In the genomic region with DNA sequence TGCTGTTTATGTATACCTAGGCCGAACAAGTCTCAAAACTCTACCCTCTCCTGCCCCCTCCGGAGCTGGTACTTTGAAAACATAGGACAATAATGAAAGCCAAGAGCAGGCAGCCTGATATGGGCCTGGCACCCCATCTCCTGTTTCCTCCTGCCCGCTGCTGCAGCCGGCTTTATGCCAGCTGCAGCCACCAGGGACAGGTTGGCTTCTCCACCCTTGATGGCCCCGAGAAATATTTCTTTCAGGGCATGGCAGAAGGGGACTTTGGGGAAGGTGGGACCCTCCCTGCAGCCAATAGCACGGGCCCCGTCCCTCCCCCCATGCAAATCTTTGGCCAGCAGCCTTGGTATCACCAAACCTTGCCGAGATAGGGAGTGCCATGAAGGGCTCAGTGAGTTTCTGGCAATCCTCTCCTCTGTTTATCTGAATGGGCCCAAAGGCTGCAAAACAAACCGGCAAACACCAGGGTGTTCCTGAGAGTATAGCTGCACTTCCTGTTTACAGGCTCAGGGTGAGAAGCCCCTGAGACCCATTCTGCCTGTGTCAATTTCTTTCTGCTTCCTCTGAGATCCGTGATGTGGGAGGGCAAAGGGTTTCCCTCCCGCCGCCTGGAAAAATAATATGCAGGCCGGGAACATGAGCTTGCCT, we compare ENCODE assay signal across 8 cellular contexts.
DNase-seq lines count a peak whose midpoint lies in the region; ATAC-seq and TF ChIP-seq lines count a peak whose summit lies in the region.

No MANE protein-coding gene starts in this region.

- TF ChIP-seq CTCF in breast epithelium (IDR thresholded peaks at IDR 0.05): peak in 1 of 3 donors; percentile 18
- TF ChIP-seq CTCF in MCF 10A (IDR thresholded peaks at IDR 0.05; ENCODE audit: unreplicated experiment): no peak
- TF ChIP-seq CTCF in OCI-LY1 (IDR thresholded peaks at IDR 0.05; ENCODE audit: low read length): peak; percentile 31; the same call in 1 of the 2 replicates
- no peak for TF ChIP-seq CTCF in uterus (IDR thresholded peaks at IDR 0.05)

- intact Hi-C loops in breast epithelium (cut with DNase I; ENCODE audit: low total_unique reads) (no loop called here), MCF 10A (cut with micrococcal nuclease) (no loop called here), uterus (cut with DNase I; ENCODE audit: low total_unique reads) (no loop called here)

- peak overlapping the region; percentile 70 for H3K4me2 ChIP-seq in OCI-LY1 (ENCODE audit: low read length)

- no peaks in the 10 kb centered on the region for H3K4me1 ChIP-seq in breast epithelium
- H3K4me1 ChIP-seq in OCI-LY1 (ENCODE audit: insufficient read depth, low read length, severe bottlenecking): peaks cover 77% of the 10 kb centered on the region
- H3K4me1 ChIP-seq in uterus: no peaks in the 10 kb centered on the region

- H3K36me3 ChIP-seq in breast epithelium (no peaks in the 10 kb centered on the region), OCI-LY1 (ENCODE audit: insufficient read depth, low read length) (no peaks in the 10 kb centered on the region), uterus (no peaks in the 10 kb centered on the region)

- H3F3A ChIP-seq in OCI-LY1 (ENCODE audit: insufficient read depth, low read length): no peaks in the 10 kb centered on the region

- peak overlapping the region; percentile 68 for H3K9ac ChIP-seq in OCI-LY1 (ENCODE audit: low read length)

- H3K4me3 Mint-ChIP-seq in MCF 10A (ENCODE audit: unreplicated experiment): no peak overlapping the region

- H2AFZ ChIP-seq in OCI-LY1 (ENCODE audit: low read length): no peak overlapping the region

- H3K27me3 Mint-ChIP-seq in MCF 10A (ENCODE audit: insufficient read depth, unreplicated experiment): no peaks in the 10 kb centered on the region

- CTCF ChIA-PET in MCF 10A (lab: Yijun Ruan, JAX): interaction anchor here (0.7 kb wide), 1 partner anchor 78 kb away, joined by 3 read pairs; no protein-coding TSS in a partner anchor

- H3K9me3 Mint-ChIP-seq in MCF 10A (ENCODE audit: unreplicated experiment): no peaks in the 10 kb centered on the region

- H3K27me3 ChIP-seq in breast epithelium (no peaks in the 10 kb centered on the region), OCI-LY1 (ENCODE audit: insufficient read depth, low read length) (no peaks in the 10 kb centered on the region), uterus (no peaks in the 10 kb centered on the region)

- no peaks in the 10 kb centered on the region for H3K9me3 ChIP-seq in breast epithelium
- no peaks in the 10 kb centered on the region for H3K9me3 ChIP-seq in OCI-LY1 (ENCODE audit: low read length)
- H3K9me3 ChIP-seq in uterus: no peaks in the 10 kb centered on the region

- no peak overlapping the region for H3K27ac Mint-ChIP-seq in MCF 10A (ENCODE audit: low read depth, unreplicated experiment)

- DNase-seq in breast epithelium (ENCODE audit: low spot score in 2 of 2): peak in 1 of 2 donors; percentile 17
- no peak for DNase-seq in MCF 10A (ENCODE audit: unreplicated experiment)
- DNase-seq in kidney glomerular epithelial cell (lab: John Stamatoyannopoulos, UW): peak; percentile 44
- DNase-seq in uterus: no peak
- no peak for DNase-seq in Kasumi-1 (lab: John Stamatoyannopoulos, UW)
- no peak for DNase-seq in NCI-H2081 treated with DMSO at 0.1 percent for 48 hours (lab: John Stamatoyannopoulos, UW)

- H3K36me3 Mint-ChIP-seq in MCF 10A (ENCODE audit: insufficient read depth, unreplicated experiment): no peaks in the 10 kb centered on the region

- H3K4me3 ChIP-seq in breast epithelium (no peak overlapping the region), OCI-LY1 (ENCODE audit: low read depth, low read length, poor library complexity, severe bottlenecking) (peak overlapping the region; percentile 43), uterus (no peak overlapping the region)

- no peak for TF ChIP-seq POLR2A in breast epithelium (IDR thresholded peaks at IDR 0.05)
- TF ChIP-seq POLR2A in uterus (IDR thresholded peaks at IDR 0.05): no peak

- H3K4me1 Mint-ChIP-seq in MCF 10A (ENCODE audit: insufficient read depth, unreplicated experiment): peaks cover 6% of the 10 kb centered on the region

- H3K27ac ChIP-seq in breast epithelium (peak overlapping the region; percentile 50 to 84), OCI-LY1 (ENCODE audit: low read depth, low read length, poor library complexity, severe bottlenecking) (peak overlapping the region; percentile 96), uterus (peak overlapping the region; percentile 21 to 80)

- H4K20me1 ChIP-seq in OCI-LY1 (ENCODE audit: insufficient read depth, low read length): no peaks in the 10 kb centered on the region

- no TSS peak for BruUV-seq in MCF 10A (replicated peaks; lab: Mats Ljungman, UMichigan)

- no peaks in the 10 kb centered on the region for H3K9me2 ChIP-seq in OCI-LY1 (ENCODE audit: low read depth, low read length)

- no peaks in the 10 kb centered on the region for H3K79me2 ChIP-seq in OCI-LY1 (ENCODE audit: insufficient read depth, low read length)

- ATAC-seq in HG03025 (IDR thresholded peaks at IDR 0.05; ENCODE audit: low FRiP score, unreplicated experiment): no peak

- POLR2A ChIA-PET in MCF 10A (lab: Yijun Ruan, JAX): interaction anchor here (0.6 kb wide), 1 partner anchor 77 kb away, joined by 3 read pairs; no protein-coding TSS in a partner anchor
